20 cellular contexts compared by ENCODE assay signal in genomic region chr14:105924951-105925591, GRCh38.
"Had no signal": no experiment of that assay in that cellular context is flagged by ENCODE, and none has a peak within 500 bp of the region (broad histone marks: within the 10 kb centered on the region; RNA-seq: fewer than 3 reads in every experiment).

No MANE protein-coding gene starts in this region.

- H3K9me3 ChIP-seq: ascending aorta, neutrophil, prostate gland, suprapubic skin had no signal

- H3K36me3 ChIP-seq: adrenal gland, ascending aorta, cardiac muscle cell, neutrophil, prostate gland, suprapubic skin, tibial nerve, WERI-Rb-1 had no signal

- H3K4me3 ChIP-seq: adrenal gland, ascending aorta, cardiac muscle cell, coronary artery, dorsolateral prefrontal cortex, prostate gland, suprapubic skin, tibial nerve had no signal

- H3K27me3 ChIP-seq: adrenal gland, ascending aorta, cardiac muscle cell, suprapubic skin, tibial nerve had no signal

- DNase-seq: activated CD4-positive, alpha-beta T cell treated with anti-CD3 and anti-CD28 coated beads for 48 hours; activated CD4-positive, alpha-beta T cell treated with anti-CD3 and anti-CD28 coated beads, Interleukin-2, amount 50 U/mL, for 48 hours; activated CD8-positive, alpha-beta memory T cell treated with anti-CD3 and anti-CD28 coated beads for 24 hours; activated gamma-delta T cell treated with Interleukin-2 at 50 U/mL for 16 hours; adrenal gland; effector memory CD4-positive, alpha-beta T cell; kidney glomerular epithelial cell; retina; stimulated activated naive CD4-positive, alpha-beta T cell; SW 1271; T-helper 9 cell; WERI-Rb-1 had no signal

- H3K27ac ChIP-seq: adrenal gland, ascending aorta, cardiac muscle cell, coronary artery, dorsolateral prefrontal cortex, neutrophil, prostate gland, suprapubic skin, tibial nerve, WERI-Rb-1 had no signal

- H3K4me1 ChIP-seq: adrenal gland, ascending aorta, prostate gland, suprapubic skin, tibial nerve had no signal
